Comparison of ENCODE assay signal across 22 cellular contexts in genomic region chr17:63925615-63926014, GRCh38. TPM values are rescaled to one million over a fixed set of nuclear protein-coding genes. Genes with fewer than 3 reads are reported as not detected.
A peak's percentile ranks its signal among the peaks of the same experiment; 100 is the strongest.
DNase-seq lines count a peak whose midpoint lies in the region; ATAC-seq and TF ChIP-seq lines count a peak whose summit lies in the region.
"Had no signal": no experiment of that assay in that cellular context is flagged by ENCODE, and none has a peak within 500 bp of the region (broad histone marks: within the 10 kb centered on the region; RNA-seq: fewer than 3 reads in every experiment).

No MANE protein-coding gene starts in this region.

- H3K27me3 Mint-ChIP-seq in T-cell = no peaks in the 10 kb centered on the region
- peaks cover 0 to 4% (median 0%) of the 10 kb centered on the region in 5 donors for H3K27me3 Mint-ChIP-seq in naive thymus-derived CD4-positive, alpha-beta T cell
- no peaks in the 10 kb centered on the region for H3K27me3 Mint-ChIP-seq in activated CD8-positive, alpha-beta T cell treated with anti-CD3 and anti-CD28 coated beads for 36 hours

- no peak overlapping the region for H3K4me3 ChIP-seq in naive thymus-derived CD4-positive, alpha-beta T cell (ENCODE audit: low read length)
- H3K4me3 ChIP-seq: heart left ventricle, testis had no signal

- intact Hi-C loops in naive thymus-derived CD4-positive, alpha-beta T cell (cut with micrococcal nuclease) = no loop called here
- intact Hi-C loops in activated CD8-positive, alpha-beta T cell treated with anti-CD3 and anti-CD28 coated beads for 36 hours (cut with micrococcal nuclease) = no loop called here

- no peaks in the 10 kb centered on the region for H3K27me3 ChIP-seq in naive thymus-derived CD4-positive, alpha-beta T cell (ENCODE audit: control insufficient read depth in 2 of 2, insufficient read depth in 2 of 2, low read length in 2 of 2)
- H3K27me3 ChIP-seq: heart left ventricle, testis had no signal

- H3K27ac Mint-ChIP-seq in T-cell = peak overlapping the region; percentile 16 to 49
- peak overlapping the region in 3 of 9 donors; percentile 15 to 55 (median 25) for H3K27ac Mint-ChIP-seq in naive thymus-derived CD4-positive, alpha-beta T cell
- H3K27ac Mint-ChIP-seq in activated CD8-positive, alpha-beta T cell treated with anti-CD3 and anti-CD28 coated beads for 36 hours = no peak overlapping the region
- H3K27ac Mint-ChIP-seq: natural killer cell had no signal

- peaks cover 0 to 28% (median 0%) of the 10 kb centered on the region in 3 experiments for H3K36me3 ChIP-seq in naive thymus-derived CD4-positive, alpha-beta T cell (ENCODE audit: control insufficient read depth in 2 of 3, insufficient read depth in 3 of 3, low read length in 3 of 3)
- H3K36me3 ChIP-seq: heart left ventricle had no signal

- peaks cover under 1 to 2% of the 10 kb centered on the region in 2 donors for H3K4me1 ChIP-seq in naive thymus-derived CD4-positive, alpha-beta T cell (ENCODE audit: control insufficient read depth in 2 of 2, insufficient read depth in 2 of 2, low read length in 2 of 2)
- H3K4me1 ChIP-seq: testis had no signal

- POLR2A ChIA-PET in T-cell (lab: Charles Lee) = no interaction called here
- POLR2A ChIA-PET in naive thymus-derived CD4-positive, alpha-beta T cell (lab: Charles Lee) = interaction anchor here (0.7 kb wide), 1 partner anchor 154 kb away, joined by 6 read pairs; no protein-coding TSS in a partner anchor
- POLR2A ChIA-PET in activated CD8-positive, alpha-beta T cell treated with anti-CD3 and anti-CD28 coated beads for 36 hours (lab: Charles Lee) = no interaction called here

- no peak for TF ChIP-seq CTCF in activated CD8-positive, alpha-beta T cell treated with anti-CD3 and anti-CD28 coated beads for 36 hours (IDR thresholded peaks at IDR 0.05)

- no peaks in the 10 kb centered on the region for H3K9me3 ChIP-seq in naive thymus-derived CD4-positive, alpha-beta T cell (ENCODE audit: control insufficient read depth in 2 of 3, low read length in 3 of 3)
- H3K9me3 ChIP-seq: heart left ventricle, testis had no signal

- no peak overlapping the region for H3K27ac ChIP-seq in naive thymus-derived CD4-positive, alpha-beta T cell (ENCODE audit: low read depth, low read length)
- H3K27ac ChIP-seq: heart left ventricle, testis had no signal

- H3K9me3 Mint-ChIP-seq in T-cell = no peaks in the 10 kb centered on the region
- H3K9me3 Mint-ChIP-seq in naive thymus-derived CD4-positive, alpha-beta T cell = no peaks in the 10 kb centered on the region
- H3K9me3 Mint-ChIP-seq in activated CD8-positive, alpha-beta T cell treated with anti-CD3 and anti-CD28 coated beads for 36 hours = no peaks in the 10 kb centered on the region
- H3K9me3 Mint-ChIP-seq: natural killer cell had no signal

- ATAC-seq in T-cell (replicated peaks in 1 of 4) (no peak), HG03135 (IDR thresholded peaks at IDR 0.05; ENCODE audit: unreplicated experiment) (no peak), HG03469 (IDR thresholded peaks at IDR 0.05; ENCODE audit: unreplicated experiment) (no peak)
- peak; percentile 37 for ATAC-seq in naive thymus-derived CD4-positive, alpha-beta T cell
- ATAC-seq in activated CD8-positive, alpha-beta T cell treated with anti-CD3 and anti-CD28 coated beads for 36 hours = no peak
- ATAC-seq: heart left ventricle, natural killer cell had no signal

- H3K36me3 Mint-ChIP-seq in T-cell = peaks cover 6% of the 10 kb centered on the region
- H3K36me3 Mint-ChIP-seq in naive thymus-derived CD4-positive, alpha-beta T cell = peaks cover 0 to 6% (median 0%) of the 10 kb centered on the region in 5 donors
- peaks cover 2% of the 10 kb centered on the region for H3K36me3 Mint-ChIP-seq in activated CD8-positive, alpha-beta T cell treated with anti-CD3 and anti-CD28 coated beads for 36 hours (ENCODE audit: low read depth)
- H3K36me3 Mint-ChIP-seq: natural killer cell had no signal

- CTCF ChIA-PET in T-cell (lab: Charles Lee) = interaction anchor here in 1 of 2 donors (0.7 kb wide), 1 partner anchor 93 kb away, joined by 3 read pairs; no protein-coding TSS in a partner anchor
- CTCF ChIA-PET in naive thymus-derived CD4-positive, alpha-beta T cell (lab: Charles Lee) = interaction anchor here (0.9 to 1.4 kb wide), 2 partner anchors 104 to 208 kb away, joined by 3 to 4 read pairs; no protein-coding TSS in a partner anchor
- CTCF ChIA-PET in activated CD8-positive, alpha-beta T cell treated with anti-CD3 and anti-CD28 coated beads for 36 hours (lab: Charles Lee) = interaction anchor here (1.1 to 3.6 kb wide), 2 partner anchors 21 to 207 kb away, joined by 3 to 16 read pairs; no protein-coding TSS in a partner anchor

- DNase-seq in D341Med (ENCODE audit: low spot score) (peak; percentile 34), T-cell (no peak)
- DNase-seq in naive thymus-derived CD4-positive, alpha-beta T cell = no peak
- DNase-seq in activated CD8-positive, alpha-beta T cell treated with anti-CD3 and anti-CD28 coated beads for 36 hours = no peak
- DNase-seq in effector CD4-positive, alpha-beta T cell = no peak
- DNase-seq: activated naive CD4-positive, alpha-beta T cell; activated T-cell treated with anti-CD3 and anti-CD28 coated beads for 4 hours; cerebellar nuclear complex; effector memory CD4-positive, alpha-beta T cell; HCEC 1CT; KBM-7; natural killer cell; NCI-H1105; NCI-H2171 treated with DMSO at 0.1 percent for 48 hours; NCI-H748 treated with DMSO at 0.1 percent for 48 hours; stimulated activated CD4-positive, alpha-beta T cell treated with anti-CD3 and anti-CD28 coated beads, Interleukin-4, amount 100 ng/mL, for 1 hour; testis had no signal

- peaks cover 3 to 9% (median 3%) of the 10 kb centered on the region in 3 donors for H3K4me1 Mint-ChIP-seq in T-cell
- H3K4me1 Mint-ChIP-seq in naive thymus-derived CD4-positive, alpha-beta T cell = peaks cover 0 to 9% (median 2%) of the 10 kb centered on the region in 7 donors
- H3K4me1 Mint-ChIP-seq in activated CD8-positive, alpha-beta T cell treated with anti-CD3 and anti-CD28 coated beads for 36 hours (ENCODE audit: low read depth) = peaks cover 1% of the 10 kb centered on the region

- peak; percentile 14 for TF ChIP-seq POLR2A in GM19193 (IDR thresholded peaks at IDR 0.05; ENCODE audit: extremely low read depth, insufficient read depth, insufficient read length)

- H3K4me3 Mint-ChIP-seq in T-cell = no peak overlapping the region
- no peak overlapping the region for H3K4me3 Mint-ChIP-seq in naive thymus-derived CD4-positive, alpha-beta T cell
- no peak overlapping the region for H3K4me3 Mint-ChIP-seq in activated CD8-positive, alpha-beta T cell treated with anti-CD3 and anti-CD28 coated beads for 36 hours
- H3K4me3 Mint-ChIP-seq: natural killer cell had no signal

RNA-seq across cellular contexts. Expression of gene CD79B, which starts 6.5 kb away (rescaled TPM):
- 10 to 100 TPM; 13.4 to 53.1 (median 27.7) TPM for total RNA-seq in T-cell
- 10 to 100 TPM; 11.8 to 44.9 (median 15.1) TPM for total RNA-seq in naive thymus-derived CD4-positive, alpha-beta T cell
- 10 to 100 TPM; 34.5 to 42.2 TPM for polyA plus RNA-seq in naive thymus-derived CD4-positive, alpha-beta T cell
- total RNA-seq in activated CD8-positive, alpha-beta T cell treated with anti-CD3 and anti-CD28 coated beads for 36 hours = 10 to 100 TPM; 28.4 to 31.6 TPM

RNA-seq across cellular contexts. Expression of gene GH1, which starts 7.0 kb away (rescaled TPM):
- total RNA-seq in T-cell = not detected
- under 1 TPM in 2 of 5 experiments, not detected in 3; 0.58 to 0.66 TPM for total RNA-seq in naive thymus-derived CD4-positive, alpha-beta T cell
- polyA plus RNA-seq in naive thymus-derived CD4-positive, alpha-beta T cell = not detected
- not detected for total RNA-seq in activated CD8-positive, alpha-beta T cell treated with anti-CD3 and anti-CD28 coated beads for 36 hours
- total RNA-seq: astrocyte, heart left ventricle, natural killer cell had no signal
- polyA plus RNA-seq: heart left ventricle had no signal

RNA-seq across cellular contexts. Expression of gene CSHL1, which starts 14.6 kb away (rescaled TPM):
- not detected for total RNA-seq in T-cell
- total RNA-seq in naive thymus-derived CD4-positive, alpha-beta T cell = not detected
- not detected for polyA plus RNA-seq in naive thymus-derived CD4-positive, alpha-beta T cell
- total RNA-seq in activated CD8-positive, alpha-beta T cell treated with anti-CD3 and anti-CD28 coated beads for 36 hours = not detected
- total RNA-seq: astrocyte, heart left ventricle, natural killer cell, testis had no signal
- polyA plus RNA-seq: heart left ventricle had no signal

RNA-seq across cellular contexts. Expression of gene CSH1, which starts 29.2 kb away (rescaled TPM):
- not detected for total RNA-seq in T-cell
- total RNA-seq in naive thymus-derived CD4-positive, alpha-beta T cell = 10 to 100 TPM in 1 of 5 experiments, 1 to 10 TPM in 1, not detected in 3; 8.2 to 11.3 TPM
- polyA plus RNA-seq in naive thymus-derived CD4-positive, alpha-beta T cell = not detected
- not detected for total RNA-seq in activated CD8-positive, alpha-beta T cell treated with anti-CD3 and anti-CD28 coated beads for 36 hours
- total RNA-seq: heart left ventricle, natural killer cell had no signal
- polyA plus RNA-seq: heart left ventricle had no signal

RNA-seq across cellular contexts. Expression of gene GH2, which starts 43.9 kb away (rescaled TPM):
- not detected for total RNA-seq in T-cell
- not detected for total RNA-seq in naive thymus-derived CD4-positive, alpha-beta T cell
- not detected for polyA plus RNA-seq in naive thymus-derived CD4-positive, alpha-beta T cell
- total RNA-seq in activated CD8-positive, alpha-beta T cell treated with anti-CD3 and anti-CD28 coated beads for 36 hours = not detected
- total RNA-seq: astrocyte, heart left ventricle, natural killer cell had no signal
- polyA plus RNA-seq: heart left ventricle had no signal
